In genomic region chr5:60677831-60678664, GRCh38 we compare ENCODE assay signal across 8 cellular contexts. TPM values are rescaled to one million over a fixed set of nuclear protein-coding genes. Genes with fewer than 3 reads are reported as not detected.
A peak's percentile ranks its signal among the peaks of the same experiment; 100 is the strongest.
DNase-seq lines count a peak whose midpoint lies in the region; ATAC-seq, FAIRE-seq and TF ChIP-seq lines count a peak whose summit lies in the region.

No MANE protein-coding gene starts in this region.

- peak; percentile 21 to 51 (median 40) for TF ChIP-seq CTCF in keratinocyte (optimal IDR thresholded peaks at IDR 0.05 in 1 of 3, IDR thresholded peaks at IDR 0.05 in 1 of 3, conservative IDR thresholded peaks at IDR 0.05 in 1 of 3; ENCODE audit: extremely low read depth in 1 of 3, insufficient read depth in 2 of 3, low read length in 3 of 3)

- H3K9ac ChIP-seq in keratinocyte (ENCODE audit: control insufficient read depth, extremely low read depth, insufficient read depth, low read length), result no peak overlapping the region

- H3K4me3 Mint-ChIP-seq in activated T-cell treated with anti-CD3 and anti-CD28 coated beads, Interleukin-2, amount 50 U/mL, for 24 hours, result no peak overlapping the region

- TF ChIP-seq RAD21 in Ishikawa (IDR thresholded peaks at IDR 0.05; ENCODE audit: low read depth), result peak; percentile 59

- peak overlapping the region; percentile 18 for H3K4me2 ChIP-seq in keratinocyte (ENCODE audit: control insufficient read depth, extremely low read depth, insufficient read depth, low read depth, low read length)

- no peaks in the 10 kb centered on the region for H3K9me1 ChIP-seq in keratinocyte (ENCODE audit: control insufficient read depth, extremely low read depth, insufficient read depth, low read length)

- peaks cover 3% of the 10 kb centered on the region for H3K4me1 Mint-ChIP-seq in activated T-cell treated with anti-CD3 and anti-CD28 coated beads, Interleukin-2, amount 50 U/mL, for 24 hours (ENCODE audit: low read depth)

- no peaks in the 10 kb centered on the region for H3K27me3 ChIP-seq in keratinocyte (ENCODE audit: control insufficient read depth, extremely low read depth, insufficient read depth, low read length)

- dilution Hi-C loops in keratinocyte (cut with MboI; ENCODE audit: extremely low pct_ligation_motif_present, low sequenced_read_pairs), result no loop called here

- peaks cover 20% of the 10 kb centered on the region for H3K79me2 ChIP-seq in keratinocyte (ENCODE audit: control insufficient read depth, insufficient read depth, low read length)

- H4K20me1 ChIP-seq in keratinocyte (ENCODE audit: control insufficient read depth, extremely low read depth, insufficient read depth, low read length), result no peaks in the 10 kb centered on the region

- no peak overlapping the region for H3K27ac ChIP-seq in keratinocyte (ENCODE audit: control insufficient read depth, insufficient read depth, low read length)

- TF ChIP-seq EP300 in Ishikawa (IDR thresholded peaks at IDR 0.05; ENCODE audit: borderline replicate concordance), result no peak

- ATAC-seq in GM19043 (IDR thresholded peaks at IDR 0.05; ENCODE audit: low read depth, unreplicated experiment), result peak; percentile 64

- no peak overlapping the region for H2AFZ ChIP-seq in keratinocyte (ENCODE audit: control insufficient read depth, low read length)

- FAIRE-seq in keratinocyte (lab: Jason Lieb, UNC), result no peak

- no peak overlapping the region for H3K4me3 ChIP-seq in keratinocyte (ENCODE audit: control insufficient read depth in 2 of 3, extremely low read depth in 1 of 3, insufficient read depth in 2 of 3, low read depth in 1 of 3, low read length in 3 of 3)

- H3K27ac Mint-ChIP-seq in activated T-cell treated with anti-CD3 and anti-CD28 coated beads, Interleukin-2, amount 50 U/mL, for 24 hours, result no peak overlapping the region

- no peaks in the 10 kb centered on the region for H3K36me3 ChIP-seq in keratinocyte (ENCODE audit: control insufficient read depth in 2 of 2, extremely low read depth in 1 of 2, insufficient read depth in 2 of 2, low read length in 2 of 2)

- peak; percentile 9 for DNase-seq in NCI-H1436 (lab: John Stamatoyannopoulos, UW)
- DNase-seq in NCI-H1436 treated with DMSO at 0.1 percent for 48 hours (lab: John Stamatoyannopoulos, UW), result no peak
- peak; percentile 37 for DNase-seq in amniotic stem cell (lab: John Stamatoyannopoulos, UW)
- DNase-seq in keratinocyte (ENCODE audit: low read depth, low spot score), result no peak
- no peak for DNase-seq in HuH-7.5 (ENCODE audit: low spot score)
- DNase-seq in activated T-cell treated with anti-CD3 and anti-CD28 coated beads, Interleukin-2, amount 50 U/mL, for 24 hours, result no peak

- H3K4me1 ChIP-seq in keratinocyte (ENCODE audit: control insufficient read depth, extremely low read depth, insufficient read depth, low read length), result no peaks in the 10 kb centered on the region

- no peaks in the 10 kb centered on the region for H3K36me3 Mint-ChIP-seq in activated T-cell treated with anti-CD3 and anti-CD28 coated beads, Interleukin-2, amount 50 U/mL, for 24 hours (ENCODE audit: low read depth)

- H3K9me3 ChIP-seq in keratinocyte (ENCODE audit: control insufficient read depth, low read depth, low read length), result no peaks in the 10 kb centered on the region

- no peaks in the 10 kb centered on the region for H3K9me3 Mint-ChIP-seq in activated T-cell treated with anti-CD3 and anti-CD28 coated beads, Interleukin-2, amount 50 U/mL, for 24 hours

- H3K27me3 Mint-ChIP-seq in activated T-cell treated with anti-CD3 and anti-CD28 coated beads, Interleukin-2, amount 50 U/mL, for 24 hours, result no peaks in the 10 kb centered on the region

TF ChIP-seq in Ishikawa, 13 proteins besides CTCF, POLR2A, EP300 and RAD21:
- TF ChIP-seq MAX (IDR thresholded peaks at IDR 0.05) (no peak), YY1 (IDR thresholded peaks at IDR 0.05; ENCODE audit: low read depth) (no peak), TCF12 (IDR thresholded peaks at IDR 0.05; ENCODE audit: low read depth) (no peak), CEBPB (IDR thresholded peaks at IDR 0.05) (no peak), TEAD4 (IDR thresholded peaks at IDR 0.05) (no peak), EGR1 (IDR thresholded peaks at IDR 0.05) (no peak), NFIC (IDR thresholded peaks at IDR 0.05) (no peak), CREB1 (IDR thresholded peaks at IDR 0.05; ENCODE audit: low read depth) (no peak), FOXM1 (IDR thresholded peaks at IDR 0.05; ENCODE audit: borderline replicate concordance, low read depth) (no peak), TAF1 (IDR thresholded peaks at IDR 0.05; ENCODE audit: low read depth) (no peak), ZBTB7A (IDR thresholded peaks at IDR 0.05; ENCODE audit: low read depth) (no peak), USF1 (IDR thresholded peaks at IDR 0.05) (no peak)
- TF ChIP-seq, protein P1, sequence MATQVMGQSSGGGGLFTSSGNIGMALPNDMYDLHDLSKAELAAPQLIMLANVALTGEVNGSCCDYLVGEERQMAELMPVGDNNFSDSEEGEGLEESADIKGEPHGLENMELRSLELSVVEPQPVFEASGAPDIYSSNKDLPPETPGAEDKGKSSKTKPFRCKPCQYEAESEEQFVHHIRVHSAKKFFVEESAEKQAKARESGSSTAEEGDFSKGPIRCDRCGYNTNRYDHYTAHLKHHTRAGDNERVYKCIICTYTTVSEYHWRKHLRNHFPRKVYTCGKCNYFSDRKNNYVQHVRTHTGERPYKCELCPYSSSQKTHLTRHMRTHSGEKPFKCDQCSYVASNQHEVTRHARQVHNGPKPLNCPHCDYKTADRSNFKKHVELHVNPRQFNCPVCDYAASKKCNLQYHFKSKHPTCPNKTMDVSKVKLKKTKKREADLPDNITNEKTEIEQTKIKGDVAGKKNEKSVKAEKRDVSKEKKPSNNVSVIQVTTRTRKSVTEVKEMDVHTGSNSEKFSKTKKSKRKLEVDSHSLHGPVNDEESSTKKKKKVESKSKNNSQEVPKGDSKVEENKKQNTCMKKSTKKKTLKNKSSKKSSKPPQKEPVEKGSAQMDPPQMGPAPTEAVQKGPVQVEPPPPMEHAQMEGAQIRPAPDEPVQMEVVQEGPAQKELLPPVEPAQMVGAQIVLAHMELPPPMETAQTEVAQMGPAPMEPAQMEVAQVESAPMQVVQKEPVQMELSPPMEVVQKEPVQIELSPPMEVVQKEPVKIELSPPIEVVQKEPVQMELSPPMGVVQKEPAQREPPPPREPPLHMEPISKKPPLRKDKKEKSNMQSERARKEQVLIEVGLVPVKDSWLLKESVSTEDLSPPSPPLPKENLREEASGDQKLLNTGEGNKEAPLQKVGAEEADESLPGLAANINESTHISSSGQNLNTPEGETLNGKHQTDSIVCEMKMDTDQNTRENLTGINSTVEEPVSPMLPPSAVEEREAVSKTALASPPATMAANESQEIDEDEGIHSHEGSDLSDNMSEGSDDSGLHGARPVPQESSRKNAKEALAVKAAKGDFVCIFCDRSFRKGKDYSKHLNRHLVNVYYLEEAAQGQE (IDR thresholded peaks at IDR 0.05; ENCODE audit: low read depth), result no peak

RNA-seq across cellular contexts. Expression of gene DEPDC1B, which starts 21.9 kb away (rescaled TPM):
- 9.7 to 19.5 TPM (median 12.0 TPM) in 3 replicates for polyA plus RNA-seq in keratinocyte
- 1.8 TPM for polyA plus RNA-seq in keratinocyte (2011; ENCODE audit: low read depth)
- polyA plus RNA-seq in keratinocyte (2011; cell fraction: cytosol; rRNA removed), result 4.9 and 9.2 TPM in 2 replicates
- polyA plus RNA-seq in keratinocyte (2011; cell fraction: nucleus; rRNA removed), result 5.8 and 9.5 TPM in 2 replicates
- 3.1 and 6.8 TPM in 2 replicates for polyA plus RNA-seq in keratinocyte (2012; ENCODE audit: low replicate concordance)
- 7.2 to 15.9 TPM (median 8.9 TPM) in 3 replicates for polyA minus RNA-seq in keratinocyte
- polyA minus RNA-seq in keratinocyte (2011; cell fraction: cytosol; rRNA and poly(A)+ RNA removed), result 7.7 TPM
- 8.5 and 11.4 TPM in 2 replicates for polyA minus RNA-seq in keratinocyte (2011; cell fraction: nucleus; rRNA and poly(A)+ RNA removed)

Comparison
In these comparisons a context has a peak if more than half of its experiments do, and no peak if none do; other contexts are left out.
1. DNase-seq: peak in NCI-H1436 (single experiment) and amniotic stem cell (single experiment); none in NCI-H1436 treated with DMSO at 0.1 percent for 48 hours (single experiment), keratinocyte (single experiment), HuH-7.5 (single experiment) and activated T-cell treated with anti-CD3 and anti-CD28 coated beads, Interleukin-2, amount 50 U/mL, for 24 hours (single experiment).